Comparison of ENCODE assay signal across 20 cellular contexts in genomic region chr15:31162721-31163510, GRCh38.
A peak's percentile ranks its signal among the peaks of the same experiment; 100 is the strongest.
DNase-seq lines count a peak whose midpoint lies in the region; ATAC-seq and TF ChIP-seq lines count a peak whose summit lies in the region.
"Had no signal": no experiment of that assay in that cellular context is flagged by ENCODE, and none has a peak within 500 bp of the region (broad histone marks: within the 10 kb centered on the region; RNA-seq: fewer than 3 reads in every experiment).

No MANE protein-coding gene starts in this region.

- H3K4me1 ChIP-seq in Panc1 (ENCODE audit: control insufficient read depth, insufficient read depth, low read length) (peaks cover 2% of the 10 kb centered on the region; the same call in 1 of the 2 replicates), esophagus muscularis mucosa (no peaks in the 10 kb centered on the region)

- no peaks in the 10 kb centered on the region for H3K9me3 Mint-ChIP-seq in activated naive CD4-positive, alpha-beta T cell treated with anti-CD3 and anti-CD28 coated beads, Interleukin-2, amount 50 U/mL, for 24 hours
- H3K9me3 Mint-ChIP-seq in activated naive CD4-positive, alpha-beta T cell treated with anti-CD3 and anti-CD28 coated beads, Interleukin-2, amount 10 ng/mL, durations not matched to agents 7 days and 5 days: no peaks in the 10 kb centered on the region
- H3K9me3 Mint-ChIP-seq in progenitor cell of endocrine pancreas (ENCODE audit: low read depth): no peaks in the 10 kb centered on the region
- H3K9me3 Mint-ChIP-seq: CD8-positive, alpha-beta T cell had no signal

- TF ChIP-seq POLR2A in esophagus muscularis mucosa (IDR thresholded peaks at IDR 0.05; ENCODE audit: low read depth): no peak

- DNase-seq in activated naive CD4-positive, alpha-beta T cell treated with anti-CD3 and anti-CD28 coated beads, Interleukin-2, amount 10 ng/mL, durations not matched to agents 7 days and 5 days: no peak
- DNase-seq in Panc1 (ENCODE audit: low read depth, low spot score) (no peak), esophagus muscularis mucosa (ENCODE audit: extremely low spot score) (peak; percentile 80), progenitor cell of endocrine pancreas (ENCODE audit: low spot score, unreplicated experiment) (no peak), DMS153 treated with DMSO at 0.1 percent for 48 hours (lab: John Stamatoyannopoulos, UW; ENCODE audit: unreplicated experiment) (no peak), HEK293T (ENCODE audit: extremely low spot score) (no peak), dedifferentiated amniotic fluid mesenchymal stem cell (ENCODE audit: extremely low spot score) (no peak)
- DNase-seq: CD8-positive, alpha-beta T cell; DMS 273 treated with DMSO at 0.1 percent for 48 hours; IMR-90; Karpas-422; MG63; NCI-H1092; NCI-H1694; NCI-H2107; NCI-H2227 treated with DMSO at 0.1 percent for 48 hours; NCI-H524 treated with DMSO at 0.1 percent for 48 hours; SHP77 had no signal

- H3K27ac Mint-ChIP-seq in activated naive CD4-positive, alpha-beta T cell treated with anti-CD3 and anti-CD28 coated beads, Interleukin-2, amount 50 U/mL, for 24 hours: peak overlapping the region; percentile 56
- no peak overlapping the region for H3K27ac Mint-ChIP-seq in activated naive CD4-positive, alpha-beta T cell treated with anti-CD3 and anti-CD28 coated beads, Interleukin-2, amount 10 ng/mL, durations not matched to agents 7 days and 5 days
- peak overlapping the region; percentile 57 for H3K27ac Mint-ChIP-seq in progenitor cell of endocrine pancreas
- H3K27ac Mint-ChIP-seq: CD8-positive, alpha-beta T cell had no signal

- TF ChIP-seq CTCF in Panc1 (IDR thresholded peaks at IDR 0.05): no peak
- no peak for TF ChIP-seq CTCF in esophagus muscularis mucosa (IDR thresholded peaks at IDR 0.05)
- no peak for TF ChIP-seq CTCF in progenitor cell of endocrine pancreas (IDR thresholded peaks at IDR 0.05; ENCODE audit: unreplicated experiment)

- H3K36me3 Mint-ChIP-seq in activated naive CD4-positive, alpha-beta T cell treated with anti-CD3 and anti-CD28 coated beads, Interleukin-2, amount 50 U/mL, for 24 hours: peaks cover 1% of the 10 kb centered on the region
- H3K36me3 Mint-ChIP-seq in activated naive CD4-positive, alpha-beta T cell treated with anti-CD3 and anti-CD28 coated beads, Interleukin-2, amount 10 ng/mL, durations not matched to agents 7 days and 5 days: no peaks in the 10 kb centered on the region
- no peaks in the 10 kb centered on the region for H3K36me3 Mint-ChIP-seq in progenitor cell of endocrine pancreas (ENCODE audit: insufficient read depth)
- H3K36me3 Mint-ChIP-seq: CD8-positive, alpha-beta T cell had no signal

- no peak for TF ChIP-seq EP300 in esophagus muscularis mucosa (IDR thresholded peaks at IDR 0.05)

- intact Hi-C loops in Panc1 (cut with micrococcal nuclease; ENCODE audit: unreplicated experiment) (no loop called here), esophagus muscularis mucosa (cut with DNase I) (no loop called here)

- 86% methylated on average over 16 of the region's 16 CpGs for WGBS in esophagus muscularis mucosa

- H3K27ac ChIP-seq in Panc1 (ENCODE audit: low read length) (no peak overlapping the region), esophagus muscularis mucosa (replicated peaks in 1 of 4) (no peak overlapping the region)
- H3K27ac ChIP-seq: 22Rv1 had no signal

- BruUV-seq in Panc1 (replicated peaks; lab: Mats Ljungman, UMichigan): no TSS peak

- H3K36me3 ChIP-seq in Panc1 (ENCODE audit: control insufficient read depth, insufficient read depth, low read length) (no peaks in the 10 kb centered on the region), esophagus muscularis mucosa (no peaks in the 10 kb centered on the region)
- H3K36me3 ChIP-seq: MG63 had no signal

- H3K9me3 ChIP-seq in Panc1 (ENCODE audit: control insufficient read depth, insufficient read depth, low read depth, low read length) (no peaks in the 10 kb centered on the region), esophagus muscularis mucosa (no peaks in the 10 kb centered on the region)
- H3K9me3 ChIP-seq: MG63 had no signal

- H3K27me3 ChIP-seq in Panc1 (ENCODE audit: control insufficient read depth, insufficient read depth, low read length) (no peaks in the 10 kb centered on the region), esophagus muscularis mucosa (peaks cover 0 to 8% (median 0%) of the 10 kb centered on the region in 4 donors)
- H3K27me3 ChIP-seq: MG63 had no signal

- H3K4me3 ChIP-seq in Panc1 (ENCODE audit: low read depth in 2 of 2, low read length in 2 of 2) (no peak overlapping the region), esophagus muscularis mucosa (no peak overlapping the region)
- H3K4me3 ChIP-seq: MG63 had no signal

- in situ Hi-C loops in Panc1 (cut with HindIII; ENCODE audit: low pct_unique_long_range_greater_than_20kb, low sequenced_read_pairs): no loop called here

- 0 out of 2 replicates have a peak, but pooled peaks have one; percentile 18 for ATAC-seq in Panc1
- ATAC-seq: CD8-positive, alpha-beta T cell had no signal

- POLR2A ChIA-PET in Panc1 (lab: Charles Lee): no interaction called here
- POLR2A ChIA-PET in HEK293T (lab: Yijun Ruan, JAX): no interaction called here

- H3K27me3 Mint-ChIP-seq in activated naive CD4-positive, alpha-beta T cell treated with anti-CD3 and anti-CD28 coated beads, Interleukin-2, amount 50 U/mL, for 24 hours: peaks cover 1% of the 10 kb centered on the region
- peaks cover 19% of the 10 kb centered on the region for H3K27me3 Mint-ChIP-seq in activated naive CD4-positive, alpha-beta T cell treated with anti-CD3 and anti-CD28 coated beads, Interleukin-2, amount 10 ng/mL, durations not matched to agents 7 days and 5 days
- H3K27me3 Mint-ChIP-seq in progenitor cell of endocrine pancreas: no peaks in the 10 kb centered on the region

- no peak overlapping the region for H3K4me3 Mint-ChIP-seq in activated naive CD4-positive, alpha-beta T cell treated with anti-CD3 and anti-CD28 coated beads, Interleukin-2, amount 50 U/mL, for 24 hours
- H3K4me3 Mint-ChIP-seq in activated naive CD4-positive, alpha-beta T cell treated with anti-CD3 and anti-CD28 coated beads, Interleukin-2, amount 10 ng/mL, durations not matched to agents 7 days and 5 days: no peak overlapping the region
- H3K4me3 Mint-ChIP-seq in progenitor cell of endocrine pancreas (ENCODE audit: low read depth): no peak overlapping the region
- H3K4me3 Mint-ChIP-seq: CD8-positive, alpha-beta T cell had no signal

- CTCF ChIA-PET in activated naive CD4-positive, alpha-beta T cell treated with anti-CD3 and anti-CD28 coated beads, Interleukin-2, amount 10 ng/mL, durations not matched to agents 7 days and 5 days (lab: Charles Lee): no interaction called here
- CTCF ChIA-PET in Panc1 (lab: Charles Lee): no interaction called here
- CTCF ChIA-PET in HEK293T (lab: Yijun Ruan, JAX): no interaction called here

- peaks cover under 1% of the 10 kb centered on the region for H3K4me1 Mint-ChIP-seq in activated naive CD4-positive, alpha-beta T cell treated with anti-CD3 and anti-CD28 coated beads, Interleukin-2, amount 50 U/mL, for 24 hours
- H3K4me1 Mint-ChIP-seq in activated naive CD4-positive, alpha-beta T cell treated with anti-CD3 and anti-CD28 coated beads, Interleukin-2, amount 10 ng/mL, durations not matched to agents 7 days and 5 days: peaks cover 5% of the 10 kb centered on the region
- peaks cover 19% of the 10 kb centered on the region for H3K4me1 Mint-ChIP-seq in progenitor cell of endocrine pancreas (ENCODE audit: low read depth)

TF ChIP-seq in HEK293T, 16 proteins besides CTCF, POLR2A, EP300 and RAD21:
- TF ChIP-seq ELF4 (IDR thresholded peaks at IDR 0.05) (no peak), FOXK2 (IDR thresholded peaks at IDR 0.05) (no peak), TARDBP (IDR thresholded peaks at IDR 0.05) (no peak), NFRKB (IDR thresholded peaks at IDR 0.05) (no peak), FOXM1 (IDR thresholded peaks at IDR 0.05; ENCODE audit: borderline replicate concordance) (no peak), SP1 (IDR thresholded peaks at IDR 0.05) (no peak), HDGF (IDR thresholded peaks at IDR 0.05; ENCODE audit: borderline replicate concordance) (no peak), ZNF384 (IDR thresholded peaks at IDR 0.05) (no peak)
- TF ChIP-seq, protein P1, sequence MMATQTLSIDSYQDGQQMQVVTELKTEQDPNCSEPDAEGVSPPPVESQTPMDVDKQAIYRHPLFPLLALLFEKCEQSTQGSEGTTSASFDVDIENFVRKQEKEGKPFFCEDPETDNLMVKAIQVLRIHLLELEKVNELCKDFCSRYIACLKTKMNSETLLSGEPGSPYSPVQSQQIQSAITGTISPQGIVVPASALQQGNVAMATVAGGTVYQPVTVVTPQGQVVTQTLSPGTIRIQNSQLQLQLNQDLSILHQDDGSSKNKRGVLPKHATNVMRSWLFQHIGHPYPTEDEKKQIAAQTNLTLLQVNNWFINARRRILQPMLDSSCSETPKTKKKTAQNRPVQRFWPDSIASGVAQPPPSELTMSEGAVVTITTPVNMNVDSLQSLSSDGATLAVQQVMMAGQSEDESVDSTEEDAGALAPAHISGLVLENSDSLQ (IDR thresholded peaks at IDR 0.05): no peak
TF ChIP-seq in HEK293T: peak in this region for 0.
